17 cellular contexts compared by ENCODE assay signal in genomic region chr2:108407864-108408729, GRCh38. TPM values are rescaled to one million over a fixed set of nuclear protein-coding genes. Genes with fewer than 3 reads are reported as not detected.
"Had no signal": no experiment of that assay in that cellular context is flagged by ENCODE, and none has a peak within 500 bp of the region (broad histone marks: within the 10 kb centered on the region; RNA-seq: fewer than 3 reads in every experiment).

No MANE protein-coding gene starts in this region.

- FAIRE-seq: endothelial cell of umbilical vein had no signal

- ATAC-seq: activated CD4-positive, CD25-positive, alpha-beta regulatory T cell treated with anti-CD3 and anti-CD28 coated beads, Interleukin-2, amount 50 U/mL, for 24 hours; foreskin keratinocyte had no signal

- H3K27ac ChIP-seq: foreskin keratinocyte, tibial nerve, uterus had no signal

- H3K4me1 Mint-ChIP-seq: activated naive CD8-positive, alpha-beta T cell treated with anti-CD3 and anti-CD28 coated beads, Interleukin-2, amount 10 ng/mL, durations not matched to agents 7 days and 5 days; brain; central memory CD8-positive, alpha-beta T cell; immature natural killer cell; stimulated activated naive B cell treated with anti-CD40 and anti-IgM and Interleukin-4, amounts not matched to agents 10 μg/mL and 1 μg/mL and 100 μg/mL, for 72 hours had no signal

- H3K36me3 Mint-ChIP-seq: brain had no signal

- H3K36me3 ChIP-seq: tibial nerve, uterus had no signal

- H3K27ac Mint-ChIP-seq: activated naive CD8-positive, alpha-beta T cell treated with anti-CD3 and anti-CD28 coated beads, Interleukin-2, amount 10 ng/mL, durations not matched to agents 7 days and 5 days; brain; immature natural killer cell; stimulated activated naive B cell treated with anti-CD40 and anti-IgM and Interleukin-4, amounts not matched to agents 10 μg/mL and 1 μg/mL and 100 μg/mL, for 72 hours had no signal

- H3K4me1 ChIP-seq: tibial nerve, uterus had no signal

- H3K4me3 ChIP-seq: tibial nerve, uterus had no signal

- DNase-seq: activated CD4-positive, alpha-beta T cell treated with anti-CD3 and anti-CD28 coated beads, Interleukin-2, amount 50 U/mL, for 1 hour; activated CD8-positive, alpha-beta memory T cell treated with anti-CD3 and anti-CD28 coated beads for 24 hours; activated naive CD8-positive, alpha-beta T cell treated with anti-CD3 and anti-CD28 coated beads, Interleukin-2, amount 10 ng/mL, durations not matched to agents 7 days and 5 days; cortex of kidney; effector CD8-positive, alpha-beta T cell; immature natural killer cell; nephron progenitor cell; occipital lobe; stimulated activated CD4-positive, alpha-beta T cell treated with anti-CD3 and anti-CD28 coated beads, Interleukin-2, amount 100 ng/mL, for 48 hours; stimulated activated naive B cell treated with anti-CD40 and anti-IgM and Interleukin-4, amounts not matched to agents 10 μg/mL and 1 μg/mL and 100 μg/mL, for 72 hours; uterus had no signal

- H3K9me3 ChIP-seq: uterus had no signal

- H3K4me3 Mint-ChIP-seq: activated naive CD8-positive, alpha-beta T cell treated with anti-CD3 and anti-CD28 coated beads, Interleukin-2, amount 10 ng/mL, durations not matched to agents 7 days and 5 days; brain; central memory CD8-positive, alpha-beta T cell; immature natural killer cell; nephron progenitor cell; stimulated activated naive B cell treated with anti-CD40 and anti-IgM and Interleukin-4, amounts not matched to agents 10 μg/mL and 1 μg/mL and 100 μg/mL, for 72 hours had no signal

- H3K27me3 ChIP-seq: foreskin keratinocyte, tibial nerve, uterus had no signal

RNA-seq across cellular contexts. Expression of gene SULT1C4, which starts 30.3 kb away (rescaled TPM):
- total RNA-seq: activated naive CD8-positive, alpha-beta T cell treated with anti-CD3 and anti-CD28 coated beads, Interleukin-2, amount 10 ng/mL, durations not matched to agents 7 days and 5 days; foreskin keratinocyte had no signal
- polyA plus RNA-seq: foreskin keratinocyte, immature natural killer cell had no signal
